Comparison of ENCODE assay signal across 26 cellular contexts in genomic region chr17:53428913-53429312, GRCh38.
"Had no signal": no experiment of that assay in that cellular context is flagged by ENCODE, and none has a peak within 500 bp of the region (broad histone marks: within the 10 kb centered on the region; RNA-seq: fewer than 3 reads in every experiment).

No MANE protein-coding gene starts in this region.

- H3K36me3 ChIP-seq: stomach, suprapubic skin, thoracic aorta, thyroid gland, tibial artery, tibial nerve, transverse colon, upper lobe of left lung, upper lobe of right lung, uterus, vagina had no signal

- H3K9me3 ChIP-seq: testis, thoracic aorta, thyroid gland, tibial artery, tibial nerve, transverse colon, upper lobe of left lung, upper lobe of right lung, uterus, vagina had no signal

- H3K4me1 ChIP-seq: stomach, suprapubic skin, testis, thyroid gland, tibial artery, tibial nerve, transverse colon, upper lobe of left lung, upper lobe of right lung, uterus, vagina had no signal

- H3K27ac ChIP-seq: stomach, suprapubic skin, testis, thoracic aorta, thyroid gland, tibial artery, tibial nerve, transverse colon, upper lobe of left lung, upper lobe of right lung, uterus, vagina had no signal

- H3K4me3 ChIP-seq: stomach, suprapubic skin, testis, thoracic aorta, thyroid gland, tibial artery, tibial nerve, transverse colon, upper lobe of left lung, upper lobe of right lung, uterus, vagina had no signal

- FAIRE-seq: urothelium cell line had no signal

- DNase-seq: stimulated activated CD4-positive, alpha-beta T cell treated with anti-CD3 and anti-CD28 coated beads, Interleukin-2, amount 100 ng/mL, for 48 hours; stimulated activated CD4-positive, alpha-beta T cell treated with anti-CD3 and anti-CD28 coated beads, Interleukin-4, amount 100 ng/mL, for 1 hour; stimulated activated CD4-positive, alpha-beta T cell treated with anti-CD3 and anti-CD28 coated beads, Interleukin-4, amount 100 ng/mL, for 24 hours; stimulated activated CD4-positive, alpha-beta T cell treated with anti-CD3 and anti-CD28 coated beads, Interleukin-4, amount 100 ng/mL, for 4 hours; stimulated activated CD8-positive, alpha-beta memory T cell treated with anti-CD3 and anti-CD28 coated beads, Interleukin-4, amount 100 ng/mL, for 48 hours; stimulated activated naive B cell treated with anti-CD40 and anti-IgM and Interleukin-4, amounts not matched to agents 10 μg/mL and 1 μg/mL and 100 μg/mL, for 72 hours; stimulated activated naive CD4-positive, alpha-beta T cell; stimulated activated naive CD4-positive, alpha-beta T cell treated with Interleukin-2 at 50 U/mL for 16 hours; stimulated activated naive CD8-positive, alpha-beta T cell treated with anti-CD3 and anti-CD28 coated beads, Interleukin-15, amount 100 ng/mL, for 72 hours; stimulated activated naive CD8-positive, alpha-beta T cell treated with anti-CD3 and anti-CD28 coated beads, Interleukin-15, Interleukin-2, amounts not matched to agents 100 U/mL and 50 U/mL, for 24 hours; stomach; substantia nigra; testis; thyroid gland; tibial artery; transverse colon; trophoblast cell; upper lobe of left lung; upper lobe of right lung; uterus had no signal

- H3K27me3 ChIP-seq: stomach, suprapubic skin, testis, thyroid gland, tibial artery, tibial nerve, transverse colon, upper lobe of left lung, upper lobe of right lung, uterus, vagina had no signal

- ATAC-seq: stimulated activated memory B cell treated with anti-CD40 and anti-IgM and Interleukin-4, amounts not matched to agents 10 μg/mL and 1 μg/mL and 100 μg/mL, for 72 hours; stimulated activated naive B cell treated with anti-CD40 and anti-IgM and Interleukin-4, amounts not matched to agents 10 μg/mL and 1 μg/mL and 100 μg/mL, for 72 hours; stimulated activated naive CD8-positive, alpha-beta T cell treated with anti-CD3 and anti-CD28 coated beads, Interleukin-15, amount 100 ng/mL, for 72 hours; stimulated activated naive CD8-positive, alpha-beta T cell treated with anti-CD3 and anti-CD28 coated beads, Interleukin-15, Interleukin-2, amounts not matched to agents 100 U/mL and 50 U/mL, for 24 hours; upper lobe of right lung had no signal
